In genomic region chr11:96607890-96608558, GRCh38 we compare ENCODE assay signal across 23 cellular contexts.
A peak's percentile ranks its signal among the peaks of the same experiment; 100 is the strongest.
DNase-seq lines count a peak whose midpoint lies in the region; ATAC-seq, FAIRE-seq and TF ChIP-seq lines count a peak whose summit lies in the region.
"Had no signal": no experiment of that assay in that cellular context is flagged by ENCODE, and none has a peak within 500 bp of the region (broad histone marks: within the 10 kb centered on the region; RNA-seq: fewer than 3 reads in every experiment).

No MANE protein-coding gene starts in this region.

- peak; percentile 71 for ATAC-seq in GM23338
- ATAC-seq in HG03342 (IDR thresholded peaks at IDR 0.05; ENCODE audit: unreplicated experiment): no peak
- ATAC-seq: mucosa of descending colon had no signal

- peak overlapping the region; percentile 32; the same call in 1 of the 3 replicates for H3K4me3 Mint-ChIP-seq in GM23338
- H3K4me3 Mint-ChIP-seq: CD4-positive, CD25-positive, alpha-beta regulatory T cell; immature natural killer cell; stimulated activated naive CD8-positive, alpha-beta T cell treated with anti-CD3 and anti-CD28 coated beads, Interleukin-15, Interleukin-2, amounts not matched to agents 100 ng/mL and 50 ng/mL, for 24 hours; T-helper 2 cell treated with Interferon-gamma antibody and Interleukin-4, amounts not matched to agents 5 μg/mL and 100 μg/mL, for 36 hours had no signal

- H2AFZ ChIP-seq in GM23338: no peak overlapping the region

- H3K36me3 Mint-ChIP-seq in GM23338 (ENCODE audit: low read depth): peaks cover 17% of the 10 kb centered on the region; the same call in 2 of the 3 replicates
- H3K36me3 Mint-ChIP-seq: CD4-positive, CD25-positive, alpha-beta regulatory T cell; immature natural killer cell had no signal

- H3K27me3 ChIP-seq in GM23338 (ENCODE audit: insufficient read depth) (no peaks in the 10 kb centered on the region), NT2/D1 (ENCODE audit: insufficient read depth, insufficient read length) (no peaks in the 10 kb centered on the region), bronchial epithelial cell (ENCODE audit: control insufficient read depth, insufficient read depth, low read length) (no peaks in the 10 kb centered on the region)
- H3K27me3 ChIP-seq: ascending aorta, tibial artery had no signal

- no peaks in the 10 kb centered on the region for H3K79me2 ChIP-seq in GM23338 (replicated peaks; ENCODE audit: insufficient read depth)

- no peak overlapping the region for H3K27ac ChIP-seq in GM23338 (ENCODE audit: low read depth)
- H3K27ac ChIP-seq: ascending aorta, tibial artery had no signal

- no peaks in the 10 kb centered on the region for H3F3A ChIP-seq in GM23338 (replicated peaks; ENCODE audit: low read depth)

- H3K4me2 ChIP-seq in GM23338: peak overlapping the region; percentile 55

- no peaks in the 10 kb centered on the region for H3K9me2 ChIP-seq in GM23338 (ENCODE audit: insufficient read depth)

- TF ChIP-seq CTCF in GM23338 (conservative IDR thresholded peaks at IDR 0.05; ENCODE audit: low read depth in 2 of 2) (no peak), bronchial epithelial cell (IDR thresholded peaks at IDR 0.05; ENCODE audit: insufficient read depth, low read length, severe bottlenecking) (no peak)

- no peak overlapping the region for H3K27ac Mint-ChIP-seq in GM23338
- H3K27ac Mint-ChIP-seq: CD4-positive, CD25-positive, alpha-beta regulatory T cell; immature natural killer cell; stimulated activated naive CD8-positive, alpha-beta T cell treated with anti-CD3 and anti-CD28 coated beads, Interleukin-15, Interleukin-2, amounts not matched to agents 100 ng/mL and 50 ng/mL, for 24 hours; T-helper 2 cell treated with Interferon-gamma antibody and Interleukin-4, amounts not matched to agents 5 μg/mL and 100 μg/mL, for 36 hours had no signal

- H3K36me3 ChIP-seq in GM23338 (ENCODE audit: insufficient read depth) (no peaks in the 10 kb centered on the region), NT2/D1 (ENCODE audit: insufficient read depth, insufficient read length, low read length) (no peaks in the 10 kb centered on the region), bronchial epithelial cell (ENCODE audit: control insufficient read depth, insufficient read depth, low read length) (no peaks in the 10 kb centered on the region)
- H3K36me3 ChIP-seq: ascending aorta, tibial artery had no signal

- H3K9me3 ChIP-seq in NT2/D1 (ENCODE audit: insufficient read depth, low read length): no peaks in the 10 kb centered on the region
- H3K9me3 ChIP-seq: ascending aorta, mucosa of descending colon had no signal

- H3K4me3 ChIP-seq in GM23338 (no peak overlapping the region), NT2/D1 (ENCODE audit: insufficient read length, low read depth) (no peak overlapping the region), bronchial epithelial cell (ENCODE audit: low read depth, low read length) (no peak overlapping the region)
- H3K4me3 ChIP-seq: ascending aorta, mucosa of descending colon, tibial artery had no signal

- peaks cover 39% of the 10 kb centered on the region for H3K4me1 ChIP-seq in GM23338 (ENCODE audit: insufficient read depth)
- no peaks in the 10 kb centered on the region for H3K4me1 ChIP-seq in NT2/D1 (ENCODE audit: insufficient read depth, insufficient read length)
- H3K4me1 ChIP-seq: ascending aorta, tibial artery had no signal

- peaks cover 15% of the 10 kb centered on the region; the same call in 2 of the 3 replicates for H3K9me3 Mint-ChIP-seq in GM23338
- H3K9me3 Mint-ChIP-seq: stimulated activated naive CD8-positive, alpha-beta T cell treated with anti-CD3 and anti-CD28 coated beads, Interleukin-15, Interleukin-2, amounts not matched to agents 100 ng/mL and 50 ng/mL, for 24 hours; T-helper 2 cell treated with Interferon-gamma antibody and Interleukin-4, amounts not matched to agents 5 μg/mL and 100 μg/mL, for 36 hours had no signal

- FAIRE-seq in bronchial epithelial cell (lab: Jason Lieb, UNC): no peak

- DNase-seq in GM23338 (ENCODE audit: low spot score) (peak; percentile 49), NT2/D1 (ENCODE audit: low read depth, low spot score) (peak; percentile 60), bronchial epithelial cell (ENCODE audit: low read depth) (peak; percentile 17), iPS-NIHi11 (ENCODE audit: low spot score) (peak; percentile 41), MV-4-11 (lab: John Stamatoyannopoulos, UW) (no peak), T-helper 1 cell (no peak), C1 segment of cervical spinal cord (lab: John Stamatoyannopoulos, UW) (no peak)
- DNase-seq: activated CD4-positive, CD25-positive, alpha-beta regulatory T cell treated with anti-CD3 and anti-CD28 coated beads, Interleukin-2, amount 50 U/mL, for 72 hours; activated CD8-positive, alpha-beta memory T cell treated with anti-CD3 and anti-CD28 coated beads for 24 hours; activated naive CD4-positive, alpha-beta T cell treated with anti-CD3 and anti-CD28 coated beads, Interleukin-2, amount 50 U/mL, for 16 hours; CD4-positive, CD25-positive, alpha-beta regulatory T cell; GDM1; GOT3; immature natural killer cell; mucosa of descending colon; NCI-H1436 treated with DMSO at 0.1 percent for 48 hours; NCI-H774; stimulated activated CD4-positive, alpha-beta T cell treated with anti-CD3 and anti-CD28 coated beads, Interleukin-4, amount 100 ng/mL, for 1 hour; tibial artery had no signal

- peaks cover 3% of the 10 kb centered on the region for H3K27me3 Mint-ChIP-seq in GM23338 (ENCODE audit: insufficient read depth, low read depth, poor library complexity)
- H3K27me3 Mint-ChIP-seq: CD4-positive, CD25-positive, alpha-beta regulatory T cell; stimulated activated naive CD8-positive, alpha-beta T cell treated with anti-CD3 and anti-CD28 coated beads, Interleukin-15, Interleukin-2, amounts not matched to agents 100 ng/mL and 50 ng/mL, for 24 hours had no signal

- no peak overlapping the region for H3K9ac ChIP-seq in NT2/D1 (ENCODE audit: insufficient read length, low read depth)

- H4K20me1 ChIP-seq in GM23338 (replicated peaks; ENCODE audit: insufficient read depth): no peaks in the 10 kb centered on the region

- peaks cover 42% of the 10 kb centered on the region for H3K4me1 Mint-ChIP-seq in GM23338
- H3K4me1 Mint-ChIP-seq: CD4-positive, CD25-positive, alpha-beta regulatory T cell; immature natural killer cell had no signal

TF ChIP-seq in GM23338, 12 proteins besides CTCF, POLR2A, EP300 and RAD21 (continues in another document):
- no peak for TF ChIP-seq EZH2 (IDR thresholded peaks at IDR 0.05; ENCODE audit: low read depth, unreplicated experiment)
- peak; percentile 29; the same call in 1 of the 2 replicates for TF ChIP-seq CREB1 (CRISPR knock-in tag; IDR thresholded peaks at IDR 0.05; ENCODE audit: low read depth)
- peak; percentile 73 for TF ChIP-seq NANOG (IDR thresholded peaks at IDR 0.05; ENCODE audit: borderline replicate concordance)

Comparison
In these comparisons a context has a peak if more than half of its experiments do, and no peak if none do; other contexts are left out.
1. DNase-seq: peak in GM23338 (single experiment), NT2/D1 (single experiment), bronchial epithelial cell (single experiment) and iPS-NIHi11 (single experiment); none in MV-4-11 (single experiment), T-helper 1 cell (0 of 5) and C1 segment of cervical spinal cord (0 of 14).